31 cellular contexts compared by ENCODE assay signal in the genomic region with DNA sequence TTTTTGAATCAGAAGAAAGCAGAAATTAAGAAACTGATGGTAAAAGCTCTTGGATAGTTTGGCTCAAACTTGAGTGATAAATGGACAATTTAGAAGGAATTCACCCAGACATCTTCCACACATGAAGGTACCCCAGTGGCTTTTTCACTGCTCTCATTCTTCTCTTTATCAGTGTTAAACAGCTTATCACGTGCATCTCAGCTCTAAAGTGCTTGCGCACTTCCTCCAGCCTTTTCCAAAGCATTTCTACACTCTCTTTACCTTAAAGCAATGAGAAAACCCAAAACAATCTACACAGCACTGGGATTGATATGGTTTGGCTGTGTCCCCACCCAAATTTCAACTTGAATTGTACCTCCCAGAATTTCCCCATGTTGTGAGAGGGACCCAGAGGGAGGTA.
"Had no signal": no experiment of that assay in that cellular context is flagged by ENCODE, and none has a peak within 500 bp of the region (broad histone marks: within the 10 kb centered on the region; RNA-seq: fewer than 3 reads in every experiment).

No MANE protein-coding gene starts in this region.

- H3K27ac Mint-ChIP-seq: activated B cell treated with CpG ODN at 0.5 μM for 24 hours; activated CD8-positive, alpha-beta T cell treated with anti-CD3 and anti-CD28 coated beads for 36 hours; activated naive CD4-positive, alpha-beta T cell treated with anti-CD3 and anti-CD28 coated beads, Interleukin-2, amount 10 ng/mL, durations not matched to agents 7 days and 5 days; activated naive CD4-positive, alpha-beta T cell treated with anti-CD3 and anti-CD28 coated beads, Interleukin-2, amount 50 U/mL, for 72 hours; activated naive CD8-positive, alpha-beta T cell treated with anti-CD3 and anti-CD28 coated beads, Interleukin-2, amount 10 ng/mL, durations not matched to agents 7 days and 5 days; activated T-helper 1 cell treated with anti-CD3 and anti-CD28 coated beads, Interleukin-12 subunit alpha, Interleukin-12 subunit beta, Interleukin-2, Interleukin-4 antibody, amounts not matched to agents 30 ng/mL and 10 ng/mL and 1 ng/mL, durations not matched to agents 14 hours and 24 hours and 36 hours; activated T-helper 2 cell treated with anti-CD3 and anti-CD28 coated beads, Interferon-gamma antibody, Interleukin-2, Interleukin-4, amounts not matched to agents 10 μg/mL and 5 μg/mL and 100 μg/mL, durations not matched to agents 14 hours and 24 hours and 36 hours; brain; T-helper 17 cell; T-helper 2 cell treated with Interferon-gamma antibody and Interleukin-4, amounts not matched to agents 5 μg/mL and 100 μg/mL, for 36 hours had no signal

- H3K4me3 Mint-ChIP-seq: activated B cell treated with CpG ODN at 0.5 μM for 24 hours; activated CD8-positive, alpha-beta T cell treated with anti-CD3 and anti-CD28 coated beads for 36 hours; activated naive CD4-positive, alpha-beta T cell treated with anti-CD3 and anti-CD28 coated beads, Interleukin-2, amount 10 ng/mL, durations not matched to agents 7 days and 5 days; activated naive CD8-positive, alpha-beta T cell treated with anti-CD3 and anti-CD28 coated beads, Interleukin-2, amount 10 ng/mL, durations not matched to agents 7 days and 5 days; activated T-helper 1 cell treated with anti-CD3 and anti-CD28 coated beads, Interleukin-12 subunit alpha, Interleukin-12 subunit beta, Interleukin-2, Interleukin-4 antibody, amounts not matched to agents 30 ng/mL and 10 ng/mL and 1 ng/mL, durations not matched to agents 14 hours and 24 hours and 36 hours; brain; T-helper 17 cell; T-helper 2 cell treated with Interferon-gamma antibody and Interleukin-4, amounts not matched to agents 5 μg/mL and 100 μg/mL, for 36 hours had no signal

- DNase-seq: activated B cell treated with CpG ODN at 0.5 μM for 24 hours; activated CD4-positive, alpha-beta T cell treated with anti-CD3 and anti-CD28 coated beads for 48 hours; activated CD4-positive, alpha-beta T cell treated with anti-CD3 and anti-CD28 coated beads, Interleukin-2, amount 50 U/mL, for 1 hour; activated CD4-positive, alpha-beta T cell treated with anti-CD3 and anti-CD28 coated beads, Interleukin-2, amount 50 U/mL, for 48 hours; activated CD8-positive, alpha-beta memory T cell treated with anti-CD3 and anti-CD28 coated beads for 24 hours; activated CD8-positive, alpha-beta T cell treated with anti-CD3 and anti-CD28 coated beads for 36 hours; activated effector memory CD4-positive, alpha-beta T cell treated with anti-CD3 and anti-CD28 coated beads, Interleukin-2, amount 50 U/mL, for 16 hours; activated naive CD4-positive, alpha-beta T cell treated with anti-CD3 and anti-CD28 coated beads, Interleukin-2, amount 10 ng/mL, durations not matched to agents 7 days and 5 days; activated naive CD8-positive, alpha-beta T cell treated with anti-CD3 and anti-CD28 coated beads, Interleukin-2, amount 10 ng/mL, durations not matched to agents 7 days and 5 days; activated T-cell treated with anti-CD3 and anti-CD28 coated beads, Interleukin-2, amount 50 U/mL, for 1 hour; activated T-cell treated with anti-CD3 and anti-CD28 coated beads, Interleukin-2, amount 50 U/mL, for 48 hours; central memory CD4-positive, alpha-beta T cell; cerebellar nuclear complex; colonic mucosa; effector CD8-positive, alpha-beta T cell; foreskin fibroblast; head of caudate nucleus; T-helper 17 cell; T1000; WERI-Rb-1 had no signal

- H3K9me3 ChIP-seq: ascending aorta, breast epithelium, colonic mucosa had no signal

- H3K9me3 Mint-ChIP-seq: activated naive CD4-positive, alpha-beta T cell treated with anti-CD3 and anti-CD28 coated beads, Interleukin-2, amount 10 ng/mL, durations not matched to agents 7 days and 5 days had no signal

- H3K4me1 Mint-ChIP-seq: activated B cell treated with CpG ODN at 0.5 μM for 24 hours; activated naive CD4-positive, alpha-beta T cell treated with anti-CD3 and anti-CD28 coated beads, Interleukin-2, amount 10 ng/mL, durations not matched to agents 7 days and 5 days; activated naive CD8-positive, alpha-beta T cell treated with anti-CD3 and anti-CD28 coated beads, Interleukin-2, amount 10 ng/mL, durations not matched to agents 7 days and 5 days; T-helper 17 cell had no signal

- FAIRE-seq: frontal cortex had no signal

- H3K27ac ChIP-seq: ascending aorta, breast epithelium, cardiac muscle cell, colonic mucosa, WERI-Rb-1 had no signal

- H3K36me3 ChIP-seq: ascending aorta, breast epithelium, cardiac muscle cell, colonic mucosa, WERI-Rb-1 had no signal

- ATAC-seq: activated CD4-positive, CD25-positive, alpha-beta regulatory T cell treated with anti-CD3 and anti-CD28 coated beads, Interleukin-2, amount 50 U/mL, for 24 hours; activated CD8-positive, alpha-beta T cell treated with anti-CD3 and anti-CD28 coated beads for 36 hours; activated naive CD4-positive, alpha-beta T cell treated with anti-CD3 and anti-CD28 coated beads, Interleukin-2, amount 50 U/mL, for 72 hours; esophagus mucosa; T-helper 17 cell had no signal

- H3K27me3 Mint-ChIP-seq: activated B cell treated with CpG ODN at 0.5 μM for 24 hours; activated CD8-positive, alpha-beta T cell treated with anti-CD3 and anti-CD28 coated beads for 36 hours; activated naive CD4-positive, alpha-beta T cell treated with anti-CD3 and anti-CD28 coated beads, Interleukin-2, amount 10 ng/mL, durations not matched to agents 7 days and 5 days; activated naive CD8-positive, alpha-beta T cell treated with anti-CD3 and anti-CD28 coated beads, Interleukin-2, amount 10 ng/mL, durations not matched to agents 7 days and 5 days; T-helper 17 cell had no signal

- H3K27me3 ChIP-seq: ascending aorta, breast epithelium, cardiac muscle cell, colonic mucosa had no signal

- H3K4me1 ChIP-seq: ascending aorta, breast epithelium, colonic mucosa had no signal

- H3K4me3 ChIP-seq: ascending aorta, breast epithelium, cardiac muscle cell, colonic mucosa had no signal

- H3K36me3 Mint-ChIP-seq: activated naive CD4-positive, alpha-beta T cell treated with anti-CD3 and anti-CD28 coated beads, Interleukin-2, amount 10 ng/mL, durations not matched to agents 7 days and 5 days; activated naive CD4-positive, alpha-beta T cell treated with anti-CD3 and anti-CD28 coated beads, Interleukin-2, amount 50 U/mL, for 72 hours; activated naive CD8-positive, alpha-beta T cell treated with anti-CD3 and anti-CD28 coated beads, Interleukin-2, amount 10 ng/mL, durations not matched to agents 7 days and 5 days; brain had no signal
